ENCODE assay signal across 12 cellular contexts in the genomic region with DNA sequence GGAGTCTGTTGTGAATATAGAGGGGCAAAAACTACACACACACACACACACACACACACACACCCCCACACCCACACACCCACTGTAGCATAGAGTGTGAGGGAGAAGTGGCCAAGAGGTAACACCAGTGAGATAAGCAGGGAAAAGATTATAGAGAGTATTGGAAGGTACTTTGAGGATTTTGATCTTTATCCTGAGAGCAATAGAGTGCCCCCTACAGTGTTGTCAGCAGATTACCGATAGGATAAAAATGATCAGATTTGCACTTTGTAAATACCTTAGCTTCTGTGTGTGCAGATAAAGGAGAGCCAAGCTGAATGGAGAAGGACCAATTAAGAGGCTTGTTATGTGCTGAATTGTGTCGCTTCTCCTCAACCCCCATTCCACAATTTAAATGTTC. TPM values are rescaled to one million over a fixed set of nuclear protein-coding genes. Genes with fewer than 3 reads are reported as not detected.
DNase-seq lines count a peak whose midpoint lies in the region; ATAC-seq and TF ChIP-seq lines count a peak whose summit lies in the region.
"Had no signal": no experiment of that assay in that cellular context is flagged by ENCODE, and none has a peak within 500 bp of the region (broad histone marks: within the 10 kb centered on the region; RNA-seq: fewer than 3 reads in every experiment).

No MANE protein-coding gene starts in this region.

- H3K4me2 ChIP-seq in osteoblast (ENCODE audit: insufficient read depth, low read length) = no peak overlapping the region

- POLR2A ChIA-PET in GM10248 (lab: Yijun Ruan, JAX) = no interaction called here

- peaks cover 14% of the 10 kb centered on the region for H3K79me2 ChIP-seq in osteoblast (ENCODE audit: insufficient read depth, low read length)

- in situ Hi-C loops in brain microvascular endothelial cell (cut with HindIII; ENCODE audit: low pct_ligation_motif_present, low sequenced_read_pairs) = no loop called here

- no peaks in the 10 kb centered on the region for H3K36me3 ChIP-seq in brain microvascular endothelial cell (replicated peaks)
- peaks cover 6% of the 10 kb centered on the region for H3K36me3 ChIP-seq in osteoblast (ENCODE audit: insufficient read depth, low read length)

- DNase-seq in GM10248 (ENCODE audit: extremely low spot score) (no peak), HuH-7 (ENCODE audit: low spot score) (peak; percentile 3), brain microvascular endothelial cell (no peak), osteoblast (ENCODE audit: insufficient read length, low spot score, missing footprints) (no peak), anterior cingulate cortex (lab: John Stamatoyannopoulos, UW) (no peak)
- DNase-seq: activated CD4-positive, alpha-beta T cell treated with anti-CD3 and anti-CD28 coated beads, Interleukin-2, amount 50 U/mL, for 4 hours; HCEC 1CT; Karpas-422; NCI-H774; T-cell had no signal

- H3K27ac ChIP-seq in brain microvascular endothelial cell (no peak overlapping the region), osteoblast (ENCODE audit: low read depth, low read length) (no peak overlapping the region)

- H3K4me1 ChIP-seq in osteoblast (ENCODE audit: insufficient read depth, low read length) = no peaks in the 10 kb centered on the region

- no peaks in the 10 kb centered on the region for H3K9me3 ChIP-seq in osteoblast (ENCODE audit: low read depth, low read length)

- H3K27me3 ChIP-seq in brain microvascular endothelial cell (replicated peaks) (no peaks in the 10 kb centered on the region), osteoblast (ENCODE audit: insufficient read depth, low read length) (no peaks in the 10 kb centered on the region)

- ATAC-seq in GM21786 (IDR thresholded peaks at IDR 0.05; ENCODE audit: unreplicated experiment) (no peak), GM21825 (IDR thresholded peaks at IDR 0.05; ENCODE audit: unreplicated experiment) (no peak)
- ATAC-seq: T-cell had no signal

- H2AFZ ChIP-seq in osteoblast (ENCODE audit: low read length) = no peak overlapping the region

- TF ChIP-seq CTCF in GM10248 (IDR thresholded peaks at IDR 0.05; ENCODE audit: control extremely low read depth, extremely low read depth, low read depth, missing control alignments) (peak; percentile 39), brain microvascular endothelial cell (IDR thresholded peaks at IDR 0.05; ENCODE audit: low read depth, low read length, missing control alignments) (peak; percentile 29), osteoblast (IDR thresholded peaks at IDR 0.05; ENCODE audit: extremely low read depth, low read depth, low read length) (peak; percentile 29)

- H3K4me3 ChIP-seq in brain microvascular endothelial cell (ENCODE audit: low read depth, low read length) = no peak overlapping the region
- H3K4me3 ChIP-seq in osteoblast (ENCODE audit: insufficient read depth, low read length) = no peak overlapping the region

- H4K20me1 ChIP-seq in osteoblast (ENCODE audit: insufficient read depth, low read length) = no peaks in the 10 kb centered on the region

- CTCF ChIA-PET in GM10248 (lab: Yijun Ruan, JAX) = interaction anchor here (1.2 to 1.6 kb wide), 2 partner anchors 10 to 55 kb away, joined by 3 to 4 read pairs; no protein-coding TSS in a partner anchor

RNA-seq across cellular contexts. Expression of a gene that starts 32.3 kb away (rescaled TPM):
- 77.5 and 77.8 TPM in 2 replicates for total RNA-seq in osteoblast
